1 cellular context compared by ENCODE assay signal in genomic region chr6:89797317-89797716, GRCh38.
TF ChIP-seq lines count a peak whose summit lies in the region.

No MANE protein-coding gene starts in this region.

TF ChIP-seq in GM23338, 12 proteins besides CTCF, POLR2A, EP300 and RAD21:
- TF ChIP-seq ZNF462 (CRISPR knock-in tag; IDR thresholded peaks at IDR 0.05) = no peak
TF ChIP-seq in GM23338: peak in this region for 0.
